ENCODE assay signal across 8 cellular contexts in the genomic region with DNA sequence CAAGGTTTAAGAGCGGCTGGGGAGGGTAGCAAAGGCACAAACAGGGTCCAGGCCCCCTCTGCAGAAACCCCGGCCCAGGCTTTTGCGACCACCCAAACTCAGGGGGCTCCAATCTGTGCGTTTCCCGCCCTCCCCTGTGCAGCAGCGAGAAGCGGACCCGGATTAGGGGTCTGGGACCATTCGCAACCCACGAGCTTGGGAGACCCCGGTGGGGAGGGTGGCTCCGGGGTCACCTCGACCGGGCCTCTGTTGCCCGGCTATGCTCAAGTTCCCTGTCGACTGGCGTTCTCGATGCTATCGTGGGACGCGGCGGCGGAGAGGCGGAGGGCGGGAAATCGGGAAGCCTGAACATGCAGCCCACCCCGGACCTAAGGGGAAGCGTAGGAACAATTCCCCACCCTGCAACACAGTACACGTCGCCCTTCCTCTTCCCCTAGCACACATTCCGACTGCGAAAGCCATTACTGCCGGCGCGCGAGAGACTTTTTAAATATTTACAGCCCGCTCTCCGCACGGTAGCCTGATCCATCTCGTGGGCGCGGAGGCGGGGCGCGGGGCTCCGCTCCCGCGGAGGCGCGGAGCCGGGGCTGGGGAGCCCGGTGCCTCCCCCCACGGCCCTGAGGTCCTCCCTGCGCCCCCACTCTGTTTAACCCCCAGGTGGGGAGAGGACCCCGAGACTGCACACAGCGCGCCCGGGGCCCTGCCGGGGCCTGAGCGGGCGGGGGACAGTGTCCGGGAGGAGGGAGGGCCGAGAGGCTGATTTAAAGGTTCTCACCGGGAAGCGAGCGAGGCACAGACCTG. TPM values are rescaled to one million over a fixed set of nuclear protein-coding genes. Genes with fewer than 3 reads are reported as not detected.
DNase-seq lines count a peak whose midpoint lies in the region; TF ChIP-seq lines count a peak whose summit lies in the region.

No MANE protein-coding gene starts in this region.

- peaks cover 59% of the 10 kb centered on the region for H3K4me1 ChIP-seq in neural progenitor cell

- H3K4me3 Mint-ChIP-seq in CD14-positive monocyte, result peak overlapping the region; percentile 77 to 81
- H3K4me3 Mint-ChIP-seq in neural progenitor cell, result peak overlapping the region; percentile 85

- DNase-seq in CD14-positive monocyte (ENCODE audit: low spot score) (no peak), NCI-H69 (lab: John Stamatoyannopoulos, UW) (peak; percentile 48), epithelial cell of esophagus (ENCODE audit: low read depth) (no peak), neural progenitor cell (ENCODE audit: low spot score) (peak; percentile 39), T-helper 9 cell (no peak), EL (no peak), Kasumi-1 (lab: John Stamatoyannopoulos, UW) (no peak)
- DNase-seq in stimulated activated naive CD4-positive, alpha-beta T cell treated with Interleukin-2 at 50 U/mL for 16 hours (lab: John Stamatoyannopoulos, UW), result no peak

- H3K4me3 ChIP-seq in epithelial cell of esophagus (ENCODE audit: low read length) (peak overlapping the region; percentile 43), neural progenitor cell (peak overlapping the region; percentile 49)

- peaks cover 80% of the 10 kb centered on the region for H3F3A ChIP-seq in neural progenitor cell (ENCODE audit: low read depth)

- intact Hi-C loops in CD14-positive monocyte (cut with micrococcal nuclease), result loop anchor here in 1 of 2 donors (5.0 kb wide), 1 partner anchor 49 kb away; the partner anchor contains the start of gene BCOR

- no peak overlapping the region for H3K27ac ChIP-seq in neural progenitor cell

- H3K4me1 Mint-ChIP-seq in CD14-positive monocyte (peaks cover 73% of the 10 kb centered on the region), neural progenitor cell (peaks cover 68% of the 10 kb centered on the region)

- peak overlapping the region; percentile 80 for H3K4me2 ChIP-seq in neural progenitor cell

- peaks cover 3% of the 10 kb centered on the region in 2 donors for H3K36me3 Mint-ChIP-seq in CD14-positive monocyte
- H3K36me3 Mint-ChIP-seq in neural progenitor cell, result no peaks in the 10 kb centered on the region

- peaks cover 0 to 15% (median 9%) of the 10 kb centered on the region in 7 donors for H3K9me3 Mint-ChIP-seq in CD14-positive monocyte
- peaks cover 16% of the 10 kb centered on the region for H3K9me3 Mint-ChIP-seq in neural progenitor cell

- no peak overlapping the region for H3K9ac ChIP-seq in neural progenitor cell

- H3K27me3 ChIP-seq in neural progenitor cell, result peaks cover 93% of the 10 kb centered on the region

- no peaks in the 10 kb centered on the region for H3K9me3 ChIP-seq in neural progenitor cell (ENCODE audit: low read depth)

- peaks cover 51% of the 10 kb centered on the region for H4K20me1 ChIP-seq in neural progenitor cell (ENCODE audit: low read depth)

- no peaks in the 10 kb centered on the region for H3K79me2 ChIP-seq in neural progenitor cell (ENCODE audit: low read depth)

- TF ChIP-seq CTCF in CD14-positive monocyte (IDR thresholded peaks at IDR 0.05) (no peak), epithelial cell of esophagus (IDR thresholded peaks at IDR 0.05; ENCODE audit: insufficient read depth, low read depth, low read length, missing control alignments) (no peak), neural progenitor cell (IDR thresholded peaks at IDR 0.05) (no peak)

- H3K27me3 Mint-ChIP-seq in CD14-positive monocyte (ENCODE audit: low read depth in 3 of 3), result peaks cover 12 to 81% (median 30%) of the 10 kb centered on the region in 3 donors
- peaks cover 13% of the 10 kb centered on the region for H3K27me3 Mint-ChIP-seq in neural progenitor cell (ENCODE audit: insufficient read depth, low read depth)

- peak overlapping the region; percentile 4 for H2AFZ ChIP-seq in neural progenitor cell (replicated peaks)

- H3K27ac Mint-ChIP-seq in CD14-positive monocyte (no peak overlapping the region), neural progenitor cell (no peak overlapping the region)

- H3K36me3 ChIP-seq in neural progenitor cell, result no peaks in the 10 kb centered on the region

RNA-seq across cellular contexts. Expression of gene BCOR, which starts 48.1 kb away (rescaled TPM):
- 1 to 10 TPM; 1.1 to 2.6 TPM for polyA plus RNA-seq in CD14-positive monocyte
- total RNA-seq in neural progenitor cell (ENCODE audit: low replicate concordance), result 29.5 and 32.4 TPM in 2 replicates

Comparison
In these comparisons a context has a peak if more than half of its experiments do, and no peak if none do; other contexts are left out.
1. DNase-seq: peak in NCI-H69 (single experiment) and neural progenitor cell (single experiment); none in CD14-positive monocyte (single experiment), epithelial cell of esophagus (single experiment), T-helper 9 cell (single experiment), EL (single experiment), stimulated activated naive CD4-positive, alpha-beta T cell treated with Interleukin-2 at 50 U/mL for 16 hours (single experiment) and Kasumi-1 (0 of 2).